Comparison of ENCODE assay signal across 1 cellular context in genomic region chr20:41180599-41181333, GRCh38.
TF ChIP-seq lines count a peak whose summit lies in the region.

No MANE protein-coding gene starts in this region.

TF ChIP-seq in HEK293, 187 proteins besides CTCF, POLR2A, EP300 and RAD21 (continued from another document):
- TF ChIP-seq ZNF518A (tag by site-specific recombination; conservative IDR thresholded peaks at IDR 0.05; ENCODE audit: low read depth) (no peak), ZNF121 (tag by site-specific recombination; IDR thresholded peaks at IDR 0.05) (no peak), ZNF777 (tag by site-specific recombination; IDR thresholded peaks at IDR 0.05; ENCODE audit: borderline replicate concordance) (no peak)
